35 cellular contexts compared by ENCODE assay signal in genomic region chr7:156836443-156836842, GRCh38. TPM values are rescaled to one million over a fixed set of nuclear protein-coding genes. Genes with fewer than 3 reads are reported as not detected.
A peak's percentile ranks its signal among the peaks of the same experiment; 100 is the strongest.
DNase-seq lines count a peak whose midpoint lies in the region; ATAC-seq and TF ChIP-seq lines count a peak whose summit lies in the region.
"Had no signal": no experiment of that assay in that cellular context is flagged by ENCODE, and none has a peak within 500 bp of the region (broad histone marks: within the 10 kb centered on the region; RNA-seq: fewer than 3 reads in every experiment).

No MANE protein-coding gene starts in this region.

- no peak overlapping the region for H3K9ac ChIP-seq in skeletal muscle tissue (ENCODE audit: low read depth in 1 of 3, low read length in 3 of 3)
- H3K9ac ChIP-seq: KMS-11, neural progenitor cell, parathyroid adenoma had no signal

- CTCF ChIA-PET in RWPE1 (lab: Yijun Ruan, JAX) = no interaction called here

- H3K4me3 ChIP-seq in left ventricle myocardium inferior (no peak overlapping the region), skeletal muscle tissue (ENCODE audit: low read length in 3 of 3) (no peak overlapping the region)
- H3K4me3 ChIP-seq: colonic mucosa, GM12878, neural progenitor cell, Peyer's patch, stomach, thyroid gland had no signal

- DNase-seq in left ventricle myocardium superior (no peak), left ventricle myocardium inferior (no peak), RWPE1 (ENCODE audit: low spot score) (peak; percentile 8), glomerular visceral epithelial cell (ENCODE audit: extremely low spot score) (peak; percentile 15), NOMO-1 treated with dmso at 0.1 percent for 144 hours (lab: John Stamatoyannopoulos, UW; ENCODE audit: unreplicated experiment) (no peak)
- DNase-seq in NK-92 treated with Interleukin-12 subunit alpha and Interleukin-12 subunit beta, amount 100 ng/mL, for 24 hours (lab: John Stamatoyannopoulos, UW) = no peak
- DNase-seq in stimulated activated CD4-positive, alpha-beta T cell treated with anti-CD3 and anti-CD28 coated beads, Interleukin-12 subunit alpha, Interleukin-12 subunit beta, amount 100 ng/mL, for 4 hours = no peak
- DNase-seq: activated CD4-positive, alpha-beta T cell treated with anti-CD3 and anti-CD28 coated beads, Interleukin-2, amount 50 U/mL, for 1 hour; activated gamma-delta T cell treated with Interleukin-2 at 50 U/mL for 16 hours; activated naive CD8-positive, alpha-beta T cell treated with anti-CD3 and anti-CD28 coated beads, Interleukin-2, amount 10 ng/mL, durations not matched to agents 7 days and 5 days; activated T-cell treated with anti-CD3 and anti-CD28 coated beads, Interleukin-2, amount 50 U/mL, for 4 hours; aorta; CD4-positive, alpha-beta memory T cell; colonic mucosa; effector memory CD4-positive, alpha-beta T cell; foreskin melanocyte; H7; kidney glomerular epithelial cell; NCI-H1436; NCI-H2081; NCI-H226; NCI-H526 treated with DMSO at 0.1 percent for 48 hours; Peyer's patch; right cardiac atrium; stimulated activated CD4-positive, alpha-beta T cell treated with anti-CD3 and anti-CD28 coated beads, Interleukin-2, amount 100 ng/mL, for 48 hours; stomach; T-cell; thyroid gland had no signal

- peak; percentile 64 for ATAC-seq in left ventricle myocardium superior
- ATAC-seq: activated T-cell treated with anti-CD3 and anti-CD28 coated beads, Interleukin-2, amount 50 U/mL, for 4 hours; GM12878; T-cell; WTC11 had no signal

- no peaks in the 10 kb centered on the region for H3K9me3 ChIP-seq in left ventricle myocardium inferior (replicated peaks)
- H3K9me3 ChIP-seq in skeletal muscle tissue (ENCODE audit: control insufficient read depth in 3 of 3, low read length in 3 of 3) = no peaks in the 10 kb centered on the region
- H3K9me3 ChIP-seq: colonic mucosa, Peyer's patch, stomach, thyroid gland had no signal

- H3K4me1 ChIP-seq in left ventricle myocardium inferior = peaks cover 17% of the 10 kb centered on the region
- H3K4me1 ChIP-seq in skeletal muscle tissue (ENCODE audit: control insufficient read depth in 3 of 3, insufficient read depth in 3 of 3, low read length in 3 of 3) = peaks cover 0 to 3% (median 0%) of the 10 kb centered on the region in 3 donors
- H3K4me1 ChIP-seq: colonic mucosa, neural progenitor cell, Peyer's patch, thyroid gland had no signal

- no peak for TF ChIP-seq CTCF in left ventricle myocardium inferior (IDR thresholded peaks at IDR 0.05; ENCODE audit: borderline replicate concordance)
- no peak for TF ChIP-seq CTCF in RWPE1 (conservative IDR thresholded peaks at IDR 0.05; ENCODE audit: low read depth)

- H3K27me3 ChIP-seq in left ventricle myocardium inferior (ENCODE audit: low read depth) (no peaks in the 10 kb centered on the region), skeletal muscle tissue (ENCODE audit: control insufficient read depth in 3 of 3, insufficient read depth in 3 of 3, low read length in 3 of 3) (no peaks in the 10 kb centered on the region)
- H3K27me3 ChIP-seq: colonic mucosa, neural progenitor cell, Peyer's patch, stomach, thyroid gland had no signal

- H3K27ac ChIP-seq in left ventricle myocardium inferior (replicated peaks) = no peak overlapping the region
- H3K27ac ChIP-seq in RWPE1 = no peak overlapping the region
- H3K27ac ChIP-seq in skeletal muscle tissue (ENCODE audit: low read depth, low read length) = peak overlapping the region; percentile 59
- H3K27ac ChIP-seq: colonic mucosa, HL-60, KMS-11, neural progenitor cell, parathyroid adenoma, Peyer's patch, stomach, thyroid gland had no signal

- POLR2A ChIA-PET in RWPE1 (lab: Yijun Ruan, JAX; ENCODE audit: low non-redundant PET) = no interaction called here

- intact Hi-C loops in left ventricle myocardium superior (cut with micrococcal nuclease) (no loop called here), left ventricle myocardium inferior (cut with micrococcal nuclease) (no loop called here)

- H3K36me3 ChIP-seq in left ventricle myocardium inferior = peaks cover 27% of the 10 kb centered on the region
- H3K36me3 ChIP-seq in skeletal muscle tissue (ENCODE audit: control insufficient read depth in 3 of 3, insufficient read depth in 3 of 3, low read length in 3 of 3) = peaks cover 0 to 8% (median 3%) of the 10 kb centered on the region in 3 donors
- H3K36me3 ChIP-seq: colonic mucosa, neural progenitor cell, thyroid gland had no signal

RNA-seq across cellular contexts. Expression of gene LMBR1, which starts 56.5 kb away (rescaled TPM):
- 44.5 TPM for total RNA-seq in left ventricle myocardium superior
- total RNA-seq in left ventricle myocardium inferior = 37.6 TPM
- total RNA-seq in skeletal muscle tissue = 97.6 TPM

Comparison
In these comparisons a context has a peak if more than half of its experiments do, and no peak if none do; other contexts are left out.
1. DNase-seq: peak in RWPE1 (single experiment) and glomerular visceral epithelial cell (single experiment); none in left ventricle myocardium superior (single experiment), left ventricle myocardium inferior (single experiment), NK-92 treated with Interleukin-12 subunit alpha and Interleukin-12 subunit beta, amount 100 ng/mL, for 24 hours (single experiment), stimulated activated CD4-positive, alpha-beta T cell treated with anti-CD3 and anti-CD28 coated beads, Interleukin-12 subunit alpha, Interleukin-12 subunit beta, amount 100 ng/mL, for 4 hours (single experiment) and NOMO-1 treated with dmso at 0.1 percent for 144 hours (single experiment).